In the genomic region with DNA sequence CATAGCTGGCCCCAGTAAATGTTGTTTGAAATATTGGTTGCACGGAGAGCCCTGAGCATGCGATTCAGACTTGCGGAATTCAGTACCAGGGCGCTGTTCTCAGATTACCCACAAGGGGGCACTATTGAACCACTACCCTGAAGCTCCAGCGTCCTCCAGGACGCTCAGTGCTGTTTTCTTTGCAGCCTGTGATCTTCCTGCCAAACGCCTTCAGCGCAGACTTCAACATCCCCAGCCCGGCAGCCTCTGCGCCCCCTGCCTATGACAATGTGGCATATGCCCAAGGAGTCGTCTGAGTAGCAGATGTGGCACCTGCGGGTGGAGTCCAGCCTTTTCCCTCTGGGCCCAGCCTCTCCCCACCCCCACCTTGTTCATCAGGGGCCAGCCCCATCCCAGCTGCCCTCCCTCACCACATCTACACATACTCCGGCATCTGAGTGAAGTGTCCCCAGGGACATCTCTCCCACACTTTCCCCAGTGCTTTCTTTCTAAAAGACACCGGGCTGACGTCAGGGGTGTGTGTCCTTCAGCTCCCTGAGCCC, we compare ENCODE assay signal across 1 cellular context.
A peak's percentile ranks its signal among the peaks of the same experiment; 100 is the strongest.
TF ChIP-seq lines count a peak whose summit lies in the region.

No MANE protein-coding gene starts in this region.

TF ChIP-seq in HEK293, 187 proteins besides CTCF, POLR2A, EP300 and RAD21 (continued from another document):
- TF ChIP-seq, protein P1, sequence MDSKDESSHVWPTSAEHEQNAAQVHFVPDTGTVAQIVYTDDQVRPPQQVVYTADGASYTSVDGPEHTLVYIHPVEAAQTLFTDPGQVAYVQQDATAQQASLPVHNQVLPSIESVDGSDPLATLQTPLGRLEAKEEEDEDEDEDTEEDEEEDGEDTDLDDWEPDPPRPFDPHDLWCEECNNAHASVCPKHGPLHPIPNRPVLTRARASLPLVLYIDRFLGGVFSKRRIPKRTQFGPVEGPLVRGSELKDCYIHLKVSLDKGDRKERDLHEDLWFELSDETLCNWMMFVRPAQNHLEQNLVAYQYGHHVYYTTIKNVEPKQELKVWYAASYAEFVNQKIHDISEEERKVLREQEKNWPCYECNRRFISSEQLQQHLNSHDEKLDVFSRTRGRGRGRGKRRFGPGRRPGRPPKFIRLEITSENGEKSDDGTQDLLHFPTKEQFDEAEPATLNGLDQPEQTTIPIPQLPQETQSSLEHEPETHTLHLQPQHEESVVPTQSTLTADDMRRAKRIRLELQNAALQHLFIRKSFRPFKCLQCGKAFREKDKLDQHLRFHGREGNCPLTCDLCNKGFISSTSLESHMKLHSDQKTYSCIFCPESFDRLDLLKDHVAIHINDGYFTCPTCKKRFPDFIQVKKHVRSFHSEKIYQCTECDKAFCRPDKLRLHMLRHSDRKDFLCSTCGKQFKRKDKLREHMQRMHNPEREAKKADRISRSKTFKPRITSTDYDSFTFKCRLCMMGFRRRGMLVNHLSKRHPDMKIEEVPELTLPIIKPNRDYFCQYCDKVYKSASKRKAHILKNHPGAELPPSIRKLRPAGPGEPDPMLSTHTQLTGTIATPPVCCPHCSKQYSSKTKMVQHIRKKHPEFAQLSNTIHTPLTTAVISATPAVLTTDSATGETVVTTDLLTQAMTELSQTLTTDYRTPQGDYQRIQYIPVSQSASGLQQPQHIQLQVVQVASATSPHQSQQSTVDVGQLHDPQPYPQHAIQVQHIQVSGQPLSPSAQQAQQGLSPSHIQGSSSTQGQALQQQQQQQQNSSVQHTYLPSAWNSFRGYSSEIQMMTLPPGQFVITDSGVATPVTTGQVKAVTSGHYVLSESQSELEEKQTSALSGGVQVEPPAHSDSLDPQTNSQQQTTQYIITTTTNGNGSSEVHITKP (tag by site-specific recombination; IDR thresholded peaks at IDR 0.05): peak; percentile 44; the same call in 1 of the 2 replicates
- TF ChIP-seq ZNF660 (tag by site-specific recombination; IDR thresholded peaks at IDR 0.05) (peak; percentile 59; the same call in 1 of the 2 replicates), ZBTB8A (tag by site-specific recombination; IDR thresholded peaks at IDR 0.05) (0 out of 2 replicates have a peak, but pooled peaks have one; percentile 24), ZBTB17 (tag by site-specific recombination; IDR thresholded peaks at IDR 0.05) (peak; percentile 72), ZNF175 (tag by site-specific recombination; IDR thresholded peaks at IDR 0.05) (no peak), ZSCAN16 (tag by site-specific recombination; IDR thresholded peaks at IDR 0.05) (no peak), ZFP69B (tag by site-specific recombination; IDR thresholded peaks at IDR 0.05) (no peak), ZNF473 (tag by site-specific recombination; IDR thresholded peaks at IDR 0.05) (no peak), EGR2 (tag by site-specific recombination; IDR thresholded peaks at IDR 0.05; ENCODE audit: low read depth) (0 out of 2 replicates have a peak, but pooled peaks have one; percentile 6)
- TF ChIP-seq, protein P2, sequence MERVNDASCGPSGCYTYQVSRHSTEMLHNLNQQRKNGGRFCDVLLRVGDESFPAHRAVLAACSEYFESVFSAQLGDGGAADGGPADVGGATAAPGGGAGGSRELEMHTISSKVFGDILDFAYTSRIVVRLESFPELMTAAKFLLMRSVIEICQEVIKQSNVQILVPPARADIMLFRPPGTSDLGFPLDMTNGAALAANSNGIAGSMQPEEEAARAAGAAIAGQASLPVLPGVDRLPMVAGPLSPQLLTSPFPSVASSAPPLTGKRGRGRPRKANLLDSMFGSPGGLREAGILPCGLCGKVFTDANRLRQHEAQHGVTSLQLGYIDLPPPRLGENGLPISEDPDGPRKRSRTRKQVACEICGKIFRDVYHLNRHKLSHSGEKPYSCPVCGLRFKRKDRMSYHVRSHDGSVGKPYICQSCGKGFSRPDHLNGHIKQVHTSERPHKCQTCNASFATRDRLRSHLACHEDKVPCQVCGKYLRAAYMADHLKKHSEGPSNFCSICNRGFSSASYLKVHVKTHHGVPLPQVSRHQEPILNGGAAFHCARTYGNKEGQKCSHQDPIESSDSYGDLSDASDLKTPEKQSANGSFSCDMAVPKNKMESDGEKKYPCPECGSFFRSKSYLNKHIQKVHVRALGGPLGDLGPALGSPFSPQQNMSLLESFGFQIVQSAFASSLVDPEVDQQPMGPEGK (tag by site-specific recombination; IDR thresholded peaks at IDR 0.05): 0 out of 2 replicates have a peak, but pooled peaks have one; percentile 33
- TF ChIP-seq, protein P3, sequence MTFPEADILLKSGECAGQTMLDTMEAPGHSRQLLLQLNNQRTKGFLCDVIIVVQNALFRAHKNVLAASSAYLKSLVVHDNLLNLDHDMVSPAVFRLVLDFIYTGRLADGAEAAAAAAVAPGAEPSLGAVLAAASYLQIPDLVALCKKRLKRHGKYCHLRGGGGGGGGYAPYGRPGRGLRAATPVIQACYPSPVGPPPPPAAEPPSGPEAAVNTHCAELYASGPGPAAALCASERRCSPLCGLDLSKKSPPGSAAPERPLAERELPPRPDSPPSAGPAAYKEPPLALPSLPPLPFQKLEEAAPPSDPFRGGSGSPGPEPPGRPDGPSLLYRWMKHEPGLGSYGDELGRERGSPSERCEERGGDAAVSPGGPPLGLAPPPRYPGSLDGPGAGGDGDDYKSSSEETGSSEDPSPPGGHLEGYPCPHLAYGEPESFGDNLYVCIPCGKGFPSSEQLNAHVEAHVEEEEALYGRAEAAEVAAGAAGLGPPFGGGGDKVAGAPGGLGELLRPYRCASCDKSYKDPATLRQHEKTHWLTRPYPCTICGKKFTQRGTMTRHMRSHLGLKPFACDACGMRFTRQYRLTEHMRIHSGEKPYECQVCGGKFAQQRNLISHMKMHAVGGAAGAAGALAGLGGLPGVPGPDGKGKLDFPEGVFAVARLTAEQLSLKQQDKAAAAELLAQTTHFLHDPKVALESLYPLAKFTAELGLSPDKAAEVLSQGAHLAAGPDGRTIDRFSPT (tag by site-specific recombination; IDR thresholded peaks at IDR 0.05): peak; percentile 41; the same call in 1 of the 2 replicates
TF ChIP-seq in HEK293: peak in this region for 10.
